Comparison of ENCODE assay signal across 9 cellular contexts in genomic region chr6:36596359-36596758, GRCh38. TPM values are rescaled to one million over a fixed set of nuclear protein-coding genes. Genes with fewer than 3 reads are reported as not detected.
DNase-seq lines count a peak whose midpoint lies in the region; TF ChIP-seq lines count a peak whose summit lies in the region.
"Had no signal": no experiment of that assay in that cellular context is flagged by ENCODE, and none has a peak within 500 bp of the region (broad histone marks: within the 10 kb centered on the region; RNA-seq: fewer than 3 reads in every experiment).

No MANE protein-coding gene starts in this region.

- peak overlapping the region; percentile 100 for H3K4me3 Mint-ChIP-seq in endothelial cell (ENCODE audit: unreplicated experiment)

- H3K9ac ChIP-seq in OCI-LY1 (ENCODE audit: low read length), result peak overlapping the region; percentile 99

- H3K4me2 ChIP-seq in OCI-LY1 (ENCODE audit: low read length) (peak overlapping the region; percentile 78), osteoblast (ENCODE audit: insufficient read depth, low read length) (peak overlapping the region; percentile 94)

- peaks cover 58% of the 10 kb centered on the region for H3K36me3 Mint-ChIP-seq in endothelial cell (ENCODE audit: low read depth, unreplicated experiment)

- peaks cover 70% of the 10 kb centered on the region for H3K4me1 ChIP-seq in OCI-LY1 (ENCODE audit: insufficient read depth, low read length, severe bottlenecking)
- peaks cover 52% of the 10 kb centered on the region for H3K4me1 ChIP-seq in osteoblast (ENCODE audit: insufficient read depth, low read length)

- H3K36me3 ChIP-seq in OCI-LY1 (ENCODE audit: insufficient read depth, low read length), result peaks cover 68% of the 10 kb centered on the region
- peaks cover 53% of the 10 kb centered on the region for H3K36me3 ChIP-seq in osteoblast (ENCODE audit: insufficient read depth, low read length)

- H4K20me1 ChIP-seq in OCI-LY1 (ENCODE audit: insufficient read depth, low read length) (peaks cover 16% of the 10 kb centered on the region), osteoblast (ENCODE audit: insufficient read depth, low read length) (peaks cover 68% of the 10 kb centered on the region)

- no peaks in the 10 kb centered on the region for H3K9me2 ChIP-seq in OCI-LY1 (ENCODE audit: low read depth, low read length)

- H3K27me3 ChIP-seq in OCI-LY1 (ENCODE audit: insufficient read depth, low read length), result no peaks in the 10 kb centered on the region
- H3K27me3 ChIP-seq in osteoblast (ENCODE audit: insufficient read depth, low read length), result no peaks in the 10 kb centered on the region

- TF ChIP-seq CTCF in OCI-LY1 (IDR thresholded peaks at IDR 0.05; ENCODE audit: low read length) (no peak), endothelial cell (IDR thresholded peaks at IDR 0.05; ENCODE audit: unreplicated experiment) (no peak), osteoblast (IDR thresholded peaks at IDR 0.05; ENCODE audit: extremely low read depth, low read depth, low read length) (no peak)

- H3K79me2 ChIP-seq in OCI-LY1 (ENCODE audit: insufficient read depth, low read length) (peaks cover 66% of the 10 kb centered on the region), osteoblast (ENCODE audit: insufficient read depth, low read length) (peaks cover 84% of the 10 kb centered on the region)

- H3K4me3 ChIP-seq in OCI-LY1 (ENCODE audit: low read depth, low read length, poor library complexity, severe bottlenecking) (peak overlapping the region; percentile 100), osteoblast (ENCODE audit: insufficient read depth, low read length) (peak overlapping the region; percentile 95)

- H3K27ac ChIP-seq in OCI-LY1 (ENCODE audit: low read depth, low read length, poor library complexity, severe bottlenecking) (no peak overlapping the region), osteoblast (ENCODE audit: low read depth, low read length) (peak overlapping the region; percentile 99)

- peaks cover 57% of the 10 kb centered on the region for H3K4me1 Mint-ChIP-seq in endothelial cell (ENCODE audit: unreplicated experiment)

- peaks cover 25% of the 10 kb centered on the region for H3K27me3 Mint-ChIP-seq in endothelial cell (ENCODE audit: unreplicated experiment)

- no peaks in the 10 kb centered on the region for H3K9me3 Mint-ChIP-seq in endothelial cell (ENCODE audit: unreplicated experiment)

- H3K9me3 ChIP-seq in OCI-LY1 (ENCODE audit: low read length), result no peaks in the 10 kb centered on the region
- no peaks in the 10 kb centered on the region for H3K9me3 ChIP-seq in osteoblast (ENCODE audit: low read depth, low read length)

- no peak overlapping the region for H2AFZ ChIP-seq in OCI-LY1 (ENCODE audit: low read length)
- H2AFZ ChIP-seq in osteoblast (ENCODE audit: low read length), result no peak overlapping the region

- H3F3A ChIP-seq in OCI-LY1 (ENCODE audit: insufficient read depth, low read length), result peaks cover 19% of the 10 kb centered on the region; the same call in 1 of the 2 replicates

- H3K27ac Mint-ChIP-seq in endothelial cell (ENCODE audit: unreplicated experiment), result peak overlapping the region; percentile 80

- peak; percentile 75 for DNase-seq in EH (ENCODE audit: low read depth)
- no peak for DNase-seq in endothelial cell (ENCODE audit: low spot score)
- DNase-seq in osteoblast (ENCODE audit: insufficient read length, low spot score, missing footprints), result peak; percentile 23
- no peak for DNase-seq in RPMI8226
- no peak for DNase-seq in SW480 (ENCODE audit: low spot score)
- no peak for DNase-seq in SK-N-DZ (ENCODE audit: low spot score)
- no peak for DNase-seq in DMS53 treated with DMSO at 0.1 percent for 48 hours (lab: John Stamatoyannopoulos, UW; ENCODE audit: unreplicated experiment)
- DNase-seq: stimulated activated CD4-positive, alpha-beta T cell treated with anti-CD3 and anti-CD28 coated beads, Interleukin-4, amount 100 ng/mL, for 4 hours had no signal

RNA-seq across cellular contexts. Expression of gene SRSF3, which starts 2.2 kb away (rescaled TPM):
- 289 TPM for total RNA-seq in endothelial cell (ENCODE audit: unreplicated experiment)
- total RNA-seq in osteoblast, result 236 and 289 TPM in 2 replicates
- 189 and 228 TPM in 2 replicates for polyA plus RNA-seq in SK-N-DZ (2014; cell fraction: cytosol; rRNA removed)
- 227 and 252 TPM in 2 replicates for polyA plus RNA-seq in SK-N-DZ (2014; cell fraction: nucleus; rRNA removed)

RNA-seq across cellular contexts. Expression of gene STK38, which starts 49.1 kb away (rescaled TPM):
- 41.4 TPM for total RNA-seq in endothelial cell (ENCODE audit: unreplicated experiment)
- 41.5 and 48.1 TPM in 2 replicates for total RNA-seq in osteoblast
- 16.2 and 18.8 TPM in 2 replicates for polyA plus RNA-seq in SK-N-DZ (2014; cell fraction: cytosol; rRNA removed)
- polyA plus RNA-seq in SK-N-DZ (2014; cell fraction: nucleus; rRNA removed), result 19.8 and 25.7 TPM in 2 replicates

Comparison
In these comparisons a context has a peak if more than half of its experiments do, and no peak if none do; other contexts are left out.
1. DNase-seq: peak in EH (single experiment) and osteoblast (single experiment); none in endothelial cell (single experiment), RPMI8226 (single experiment), SW480 (single experiment), SK-N-DZ (single experiment) and DMS53 treated with DMSO at 0.1 percent for 48 hours (single experiment).